23 cellular contexts compared by ENCODE assay signal in genomic region chr15:96029172-96029571, GRCh38.
"Had no signal": no experiment of that assay in that cellular context is flagged by ENCODE, and none has a peak within 500 bp of the region (broad histone marks: within the 10 kb centered on the region; RNA-seq: fewer than 3 reads in every experiment).

No MANE protein-coding gene starts in this region.

- FAIRE-seq: colon, endothelial cell of umbilical vein, frontal cortex, islet of Langerhans, keratinocyte had no signal

- H3K27ac Mint-ChIP-seq: mesothelial cell of epicardium, naive B cell had no signal

- H3K36me3 ChIP-seq: esophagus muscularis mucosa, gastroesophageal sphincter, heart left ventricle, left lung, lower lobe of right lung had no signal

- H3K4me1 ChIP-seq: esophagus muscularis mucosa, gastroesophageal sphincter, heart left ventricle, left lung, lower lobe of right lung had no signal

- H3K27me3 Mint-ChIP-seq: naive B cell had no signal

- H3K4me3 ChIP-seq: coronary artery, dorsolateral prefrontal cortex, esophagus muscularis mucosa, gastroesophageal sphincter, heart left ventricle, left lung, lower lobe of right lung, mucosa of descending colon had no signal

- H3K36me3 Mint-ChIP-seq: naive B cell had no signal

- H3K27ac ChIP-seq: coronary artery, dorsolateral prefrontal cortex, esophagus muscularis mucosa, foreskin keratinocyte, gastroesophageal sphincter, heart left ventricle, left lung, lower lobe of right lung had no signal

- H3K27me3 ChIP-seq: esophagus muscularis mucosa, gastroesophageal sphincter, heart left ventricle, left lung had no signal

- DNase-seq: dermis blood vessel endothelial cell; dorsolateral prefrontal cortex; effector CD4-positive, alpha-beta T cell; effector memory CD4-positive, alpha-beta T cell; foreskin keratinocyte; heart left ventricle; hippocampal formation; left cardiac atrium; left lung; left ventricle myocardium superior; lower lobe of right lung; mesenchymal stem cell; mucosa of descending colon; naive B cell had no signal

- ATAC-seq: foreskin keratinocyte, gastroesophageal sphincter, heart left ventricle, left cardiac atrium, left lung, left ventricle myocardium superior, lower lobe of right lung, mucosa of descending colon had no signal

- H3K9me3 ChIP-seq: esophagus muscularis mucosa, gastroesophageal sphincter, heart left ventricle, left lung, lower lobe of right lung, mucosa of descending colon had no signal

- H3K4me3 Mint-ChIP-seq: mesothelial cell of epicardium, naive B cell had no signal

- H3K4me1 Mint-ChIP-seq: naive B cell had no signal
